26 cellular contexts compared by ENCODE assay signal in the genomic region with DNA sequence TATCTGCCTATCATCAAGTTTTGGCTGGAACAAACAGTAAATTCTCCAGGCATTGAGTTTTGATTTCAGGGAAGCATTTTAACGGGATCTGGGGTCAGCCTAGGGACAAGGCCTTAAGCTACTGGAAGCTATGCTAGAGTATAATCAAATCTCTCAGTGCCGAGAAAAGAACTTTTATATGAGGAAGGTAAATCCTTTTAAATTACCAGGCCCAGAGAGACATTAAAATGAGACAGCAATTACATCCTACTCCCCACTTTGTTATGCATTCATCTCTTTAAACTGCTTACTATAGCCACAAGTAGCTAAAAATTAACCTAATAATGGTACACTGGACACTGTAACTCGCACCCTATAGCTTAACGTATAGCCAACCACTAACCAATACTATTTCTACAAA. TPM values are rescaled to one million over a fixed set of nuclear protein-coding genes. Genes with fewer than 3 reads are reported as not detected.
DNase-seq lines count a peak whose midpoint lies in the region; ATAC-seq, FAIRE-seq and TF ChIP-seq lines count a peak whose summit lies in the region.
"Had no signal": no experiment of that assay in that cellular context is flagged by ENCODE, and none has a peak within 500 bp of the region (broad histone marks: within the 10 kb centered on the region; RNA-seq: fewer than 3 reads in every experiment).

No MANE protein-coding gene starts in this region.

- no peaks in the 10 kb centered on the region for H3K9me3 ChIP-seq in CD4-positive, alpha-beta T cell (ENCODE audit: control insufficient read depth, low read length)
- no peaks in the 10 kb centered on the region for H3K9me3 ChIP-seq in iPS-20b (ENCODE audit: insufficient read depth, low read depth, low read length)
- H3K9me3 ChIP-seq: breast epithelium, gastrocnemius medialis, upper lobe of left lung had no signal

- peaks cover 18% of the 10 kb centered on the region for H3K4me1 ChIP-seq in iPS-20b (ENCODE audit: insufficient read depth, low read length)
- H3K4me1 ChIP-seq: breast epithelium had no signal

- CTCF ChIA-PET in CD4-positive, alpha-beta T cell (lab: Charles Lee): interaction anchor here (0.6 to 3.4 kb wide), 3 partner anchors 29 to 45 kb away, joined by 3 to 15 read pairs (median 11); partner anchors contain the start of gene HSD17B11

- no peaks in the 10 kb centered on the region for H3K36me3 ChIP-seq in iPS-20b (ENCODE audit: insufficient read depth, low read depth, low read length)
- H3K36me3 ChIP-seq: breast epithelium, gastrocnemius medialis, upper lobe of left lung had no signal

- H3K27me3 Mint-ChIP-seq in CD4-positive, alpha-beta T cell: no peaks in the 10 kb centered on the region
- H3K27me3 Mint-ChIP-seq in IgD-negative memory B cell (no peaks in the 10 kb centered on the region), nephron (ENCODE audit: low read depth) (no peaks in the 10 kb centered on the region)
- H3K27me3 Mint-ChIP-seq: T-helper 17 cell had no signal

- H3K4me3 Mint-ChIP-seq in CD4-positive, alpha-beta T cell: peak overlapping the region; percentile 54
- H3K4me3 Mint-ChIP-seq in IgD-negative memory B cell: peak overlapping the region in 3 of 4 donors; percentile 24 to 94 (median 69)
- H3K4me3 Mint-ChIP-seq in nephron: peak overlapping the region; percentile 10 to 76 (median 33)
- H3K4me3 Mint-ChIP-seq: T-helper 17 cell had no signal

- peak overlapping the region; percentile 4 for H3K27ac ChIP-seq in CD4-positive, alpha-beta T cell (ENCODE audit: low read depth, low read length)
- H3K27ac ChIP-seq in iPS-20b (ENCODE audit: low read length): no peak overlapping the region
- H3K27ac ChIP-seq: breast epithelium, SK-N-MC, upper lobe of left lung had no signal

- intact Hi-C loops in CD4-positive, alpha-beta T cell (cut with DNase I, micrococcal nuclease): loop anchor here (2.0 to 10.0 kb wide), 3 partner anchors 30 to 416 kb away; partner anchors contain the start of gene HSD17B11 (in 1 of the 2)

- 0 out of 2 replicates have a peak overlapping the region, but pooled peaks have one; percentile 34 for H3K4me3 ChIP-seq in iPS-20b (ENCODE audit: low read length)
- H3K4me3 ChIP-seq: breast epithelium, gastrocnemius medialis, K562, lung, SK-N-MC, upper lobe of left lung had no signal

- H3K27me3 ChIP-seq in CD4-positive, alpha-beta T cell (ENCODE audit: control insufficient read depth, insufficient read depth, low read length): no peaks in the 10 kb centered on the region
- H3K27me3 ChIP-seq in iPS-20b (ENCODE audit: insufficient read depth, low read length): no peaks in the 10 kb centered on the region
- H3K27me3 ChIP-seq: breast epithelium, gastrocnemius medialis, upper lobe of left lung had no signal

- peaks cover 14% of the 10 kb centered on the region for H3K36me3 Mint-ChIP-seq in CD4-positive, alpha-beta T cell (ENCODE audit: low read depth)
- H3K36me3 Mint-ChIP-seq in IgD-negative memory B cell (peaks cover 2% of the 10 kb centered on the region), nephron (ENCODE audit: low read depth) (peaks cover 4% of the 10 kb centered on the region)

- peaks cover 44% of the 10 kb centered on the region for H3K4me1 Mint-ChIP-seq in CD4-positive, alpha-beta T cell (ENCODE audit: low read depth)
- H3K4me1 Mint-ChIP-seq in IgD-negative memory B cell: peaks cover 17 to 26% (median 18%) of the 10 kb centered on the region in 3 donors
- H3K4me1 Mint-ChIP-seq in nephron: peaks cover 32% of the 10 kb centered on the region

- peak overlapping the region; percentile 33; the same call in 1 of the 2 replicates for H3K9ac ChIP-seq in iPS-20b (ENCODE audit: low read depth, low read length)

- POLR2A ChIA-PET in CD4-positive, alpha-beta T cell (lab: Charles Lee): interaction anchor here (4.4 kb wide), 1 partner anchor 29 kb away, joined by 65 read pairs; the partner anchor contains the start of gene HSD17B11

- H3K27ac Mint-ChIP-seq in CD4-positive, alpha-beta T cell: peak overlapping the region; percentile 97
- H3K27ac Mint-ChIP-seq in IgD-negative memory B cell (peak overlapping the region in 2 of 3 donors; percentile 39 to 100), nephron (peak overlapping the region; percentile 17 to 99 (median 45))
- H3K27ac Mint-ChIP-seq: stimulated activated effector memory CD8-positive, alpha-beta T cell treated with anti-CD3 and anti-CD28 coated beads, Interleukin-12 subunit alpha, Interleukin-12 subunit beta, amount 100 ng/mL, for 72 hours had no signal

- no peak for FAIRE-seq in GM19239 (lab: Jason Lieb, UNC)
- FAIRE-seq: K562, TTC549 had no signal

- DNase-seq in CD4-positive, alpha-beta T cell: no peak
- no peak for DNase-seq in NCI-H524 treated with DMSO at 0.1 percent for 48 hours (lab: John Stamatoyannopoulos, UW)
- no peak for DNase-seq in KG1 (lab: John Stamatoyannopoulos, UW)
- DNase-seq in GM19239 (ENCODE audit: insufficient read length, low spot score): no peak
- DNase-seq: activated naive CD4-positive, alpha-beta T cell treated with anti-CD3 and anti-CD28 coated beads for 36 hours; amygdala; Calu3; DMS79 treated with DMSO at 0.1 percent for 48 hours; gastrocnemius medialis; GDM1; NCI-H1092 treated with DMSO at 0.1 percent for 48 hours; NCI-H1694 treated with DMSO at 0.1 percent for 48 hours; NCI-H446 treated with DMSO at 0.1 percent for 48 hours; substantia nigra; T-helper 17 cell; upper lobe of left lung had no signal

- ATAC-seq in CD4-positive, alpha-beta T cell (ENCODE audit: poor library complexity): no peak
- ATAC-seq in HG03354 (IDR thresholded peaks at IDR 0.05; ENCODE audit: poor library complexity, severe bottlenecking, unreplicated experiment): no peak
- ATAC-seq: gastrocnemius medialis; K562; stimulated activated effector memory CD8-positive, alpha-beta T cell treated with anti-CD3 and anti-CD28 coated beads, Interleukin-12 subunit alpha, Interleukin-12 subunit beta, amount 100 ng/mL, for 72 hours; T-helper 17 cell had no signal

- no peaks in the 10 kb centered on the region for H3K9me3 Mint-ChIP-seq in CD4-positive, alpha-beta T cell
- H3K9me3 Mint-ChIP-seq in IgD-negative memory B cell: no peaks in the 10 kb centered on the region
- H3K9me3 Mint-ChIP-seq in nephron: peaks cover 5% of the 10 kb centered on the region
- H3K9me3 Mint-ChIP-seq: activated naive CD4-positive, alpha-beta T cell treated with anti-CD3 and anti-CD28 coated beads for 36 hours; stimulated activated effector memory CD8-positive, alpha-beta T cell treated with anti-CD3 and anti-CD28 coated beads, Interleukin-12 subunit alpha, Interleukin-12 subunit beta, amount 100 ng/mL, for 72 hours had no signal

- no peak for TF ChIP-seq CTCF in CD4-positive, alpha-beta T cell (IDR thresholded peaks at IDR 0.05)
- TF ChIP-seq CTCF in nephron (IDR thresholded peaks at IDR 0.05; ENCODE audit: unreplicated experiment in 3 of 3): no peak

RNA-seq across cellular contexts. Expression of gene NUDT9, which starts 1.9 kb away (rescaled TPM):
- total RNA-seq in CD4-positive, alpha-beta T cell: 1 to 10 TPM; 4.4 to 4.8 TPM
- 23.6 TPM for polyA plus RNA-seq in IgD-negative memory B cell

RNA-seq across cellular contexts. Expression of gene HSD17B11, which starts 29.4 kb away (rescaled TPM):
- total RNA-seq in CD4-positive, alpha-beta T cell: 10 to 100 TPM; 34.9 to 36.5 TPM
- polyA plus RNA-seq in IgD-negative memory B cell: 59.5 TPM

Comparison
In these comparisons a context has a peak if more than half of its experiments do, and no peak if none do; other contexts are left out.
1. H3K27ac Mint-ChIP-seq: peak in every context shown above with its lines; median percentile 97 in CD4-positive, alpha-beta T cell; 70 in IgD-negative memory B cell; 45 in nephron.